ENCODE assay signal across 8 cellular contexts in genomic region chr11:119338318-119338890, GRCh38. TPM values are rescaled to one million over a fixed set of nuclear protein-coding genes. Genes with fewer than 3 reads are reported as not detected.
DNase-seq lines count a peak whose midpoint lies in the region; ATAC-seq and TF ChIP-seq lines count a peak whose summit lies in the region.

No MANE protein-coding gene starts in this region.

- in situ Hi-C loops in HAP-1 (cut with MboI; ENCODE audit: low sequenced_read_pairs): no loop called here

- TF ChIP-seq CTCF in C4-2B (conservative IDR thresholded peaks at IDR 0.05): peak; percentile 97

- H3K9ac ChIP-seq in mucosa of stomach (ENCODE audit: low read length) (peak overlapping the region; percentile 20), stomach smooth muscle (ENCODE audit: low read length in 2 of 2) (peak overlapping the region in 1 of 2 donors; percentile 29)

- H3K27me3 ChIP-seq in HAP-1 (ENCODE audit: low read depth) (no peaks in the 10 kb centered on the region), mucosa of stomach (ENCODE audit: control insufficient read depth, insufficient read depth, low read length) (peaks cover 46% of the 10 kb centered on the region), stomach smooth muscle (ENCODE audit: control insufficient read depth in 1 of 2, insufficient read depth in 2 of 2, low read length in 2 of 2) (no peaks in the 10 kb centered on the region)

- H3K9me3 ChIP-seq in HAP-1 (no peaks in the 10 kb centered on the region), mucosa of stomach (ENCODE audit: control insufficient read depth, low read length) (no peaks in the 10 kb centered on the region), stomach smooth muscle (ENCODE audit: control insufficient read depth in 2 of 2, low read length in 2 of 2) (no peaks in the 10 kb centered on the region)

- H3K4me3 ChIP-seq in HAP-1 (peak overlapping the region; percentile 13), mucosa of stomach (ENCODE audit: low read length) (no peak overlapping the region), stomach smooth muscle (ENCODE audit: low read length in 2 of 2) (peak overlapping the region; percentile 2 to 76)

- H3K36me3 ChIP-seq in HAP-1 (replicated peaks) (peaks cover 14% of the 10 kb centered on the region), mucosa of stomach (ENCODE audit: control insufficient read depth, insufficient read depth, low read length) (no peaks in the 10 kb centered on the region), stomach smooth muscle (ENCODE audit: control insufficient read depth in 2 of 2, insufficient read depth in 2 of 2, low read length in 2 of 2) (peaks cover 0 to 5% of the 10 kb centered on the region in 2 donors)

- H3K4me1 ChIP-seq in HAP-1 (peaks cover 16% of the 10 kb centered on the region), mucosa of stomach (ENCODE audit: control insufficient read depth, insufficient read depth, low read length) (peaks cover 47% of the 10 kb centered on the region), stomach smooth muscle (ENCODE audit: control insufficient read depth, insufficient read depth, low read length) (peaks cover 64% of the 10 kb centered on the region)

- peak; percentile 62 to 85 for DNase-seq in HAP-1 (ENCODE audit: low spot score in 2 of 2)
- DNase-seq in NOMO-1 treated with dmso at 0.1 percent for 144 hours (lab: John Stamatoyannopoulos, UW; ENCODE audit: unreplicated experiment): peak; percentile 19
- DNase-seq in activated T-cell treated with anti-CD3 and anti-CD28 coated beads for 48 hours (ENCODE audit: low read depth): peak; percentile 63

- no peak overlapping the region for H3K27ac ChIP-seq in C4-2B
- H3K27ac ChIP-seq in stomach smooth muscle (ENCODE audit: low read length): peak overlapping the region; percentile 80

- peak; percentile 19 for ATAC-seq in esophagus mucosa
- no peak for ATAC-seq in HG03108 (IDR thresholded peaks at IDR 0.05; ENCODE audit: unreplicated experiment)

RNA-seq across cellular contexts. Expression of gene C1QTNF5, which starts 2.3 kb away (rescaled TPM):
- 2.0 TPM for total RNA-seq in esophagus mucosa

RNA-seq across cellular contexts. Expression of gene RNF26, which starts 4.1 kb away (rescaled TPM):
- 22.2 TPM for total RNA-seq in esophagus mucosa

RNA-seq across cellular contexts. Expression of gene MFRP, which starts 8.1 kb away (rescaled TPM):
- not detected for total RNA-seq in esophagus mucosa

RNA-seq across cellular contexts. Expression of gene MCAM, which starts 21.5 kb away (rescaled TPM):
- total RNA-seq in esophagus mucosa: 25.0 TPM

RNA-seq across cellular contexts. Expression of gene USP2, which starts 43.1 kb away (rescaled TPM):
- total RNA-seq in esophagus mucosa: 2.8 TPM

Comparison
In these comparisons a context has a peak if more than half of its experiments do, and no peak if none do; other contexts are left out.
1. DNase-seq: peak in every context shown above with its lines; median percentile 74 in HAP-1; 63 in activated T-cell treated with anti-CD3 and anti-CD28 coated beads for 48 hours; 19 in NOMO-1 treated with dmso at 0.1 percent for 144 hours.